In genomic region chr2:70010222-70011111, GRCh38 we compare ENCODE assay signal across 8 cellular contexts. TPM values are rescaled to one million over a fixed set of nuclear protein-coding genes. Genes with fewer than 3 reads are reported as not detected.
A peak's percentile ranks its signal among the peaks of the same experiment; 100 is the strongest.
DNase-seq lines count a peak whose midpoint lies in the region; ATAC-seq, FAIRE-seq and TF ChIP-seq lines count a peak whose summit lies in the region.

No MANE protein-coding gene starts in this region.

- peaks cover 2% of the 10 kb centered on the region for H3K36me3 Mint-ChIP-seq in chondrocyte (ENCODE audit: low read depth)

- peaks cover 6% of the 10 kb centered on the region for H3K4me1 Mint-ChIP-seq in chondrocyte (ENCODE audit: low read depth)

- H3K27me3 Mint-ChIP-seq in chondrocyte (ENCODE audit: low read depth) = no peaks in the 10 kb centered on the region

- H3K27me3 ChIP-seq in esophagus (ENCODE audit: control insufficient read depth in 1 of 2, insufficient read depth in 2 of 2, low read length in 2 of 2) (no peaks in the 10 kb centered on the region), small intestine (ENCODE audit: control insufficient read depth in 2 of 2, insufficient read depth in 2 of 2, low read length in 2 of 2) (no peaks in the 10 kb centered on the region)

- FAIRE-seq in small intestine (lab: Jason Lieb, UNC) = no peak
- no peak for FAIRE-seq in urothelium cell line (lab: Jason Lieb, UNC)

- H3K9me3 Mint-ChIP-seq in chondrocyte (ENCODE audit: low read depth) = no peaks in the 10 kb centered on the region

- H3K9me3 ChIP-seq in esophagus (ENCODE audit: control insufficient read depth in 2 of 2, insufficient read depth in 1 of 2, low read depth in 1 of 2, low read length in 1 of 2) (no peaks in the 10 kb centered on the region), small intestine (ENCODE audit: control insufficient read depth, low read depth) (no peaks in the 10 kb centered on the region)

- no peak overlapping the region for H3K27ac Mint-ChIP-seq in chondrocyte (ENCODE audit: unreplicated experiment)

- WGBS in esophagus, 2 donors = 58 to 71% methylated on average over 7 of the region's 7 CpGs
- WGBS in small intestine, 3 donors = 22 to 57% (median 39%) methylated on average over 7 of the region's 7 CpGs

- peak overlapping the region; percentile 33 to 73 for H3K27ac ChIP-seq in esophagus (ENCODE audit: low read depth in 2 of 2, low read length in 1 of 2)
- peak overlapping the region; percentile 94 to 96 for H3K27ac ChIP-seq in small intestine (ENCODE audit: low read depth in 1 of 2, low read length in 1 of 2)

- no peaks in the 10 kb centered on the region for H3K36me3 ChIP-seq in esophagus (ENCODE audit: control insufficient read depth in 2 of 2, insufficient read depth in 2 of 2, low read length in 1 of 2)
- H3K36me3 ChIP-seq in small intestine (ENCODE audit: control insufficient read depth in 2 of 2, insufficient read depth in 2 of 2, low read length in 2 of 2) = no peaks in the 10 kb centered on the region

- no peak overlapping the region for H3K4me3 Mint-ChIP-seq in chondrocyte (ENCODE audit: unreplicated experiment)

- no peak overlapping the region for H3K4me3 ChIP-seq in esophagus (ENCODE audit: low read depth in 1 of 2, low read length in 2 of 2)
- no peak overlapping the region for H3K4me3 ChIP-seq in small intestine (ENCODE audit: low read depth in 1 of 2, low read length in 2 of 2)

- H3K4me1 ChIP-seq in esophagus (ENCODE audit: control insufficient read depth in 2 of 2, insufficient read depth in 2 of 2, low read length in 1 of 2) (peaks cover 0 to 3% of the 10 kb centered on the region in 2 donors), small intestine (ENCODE audit: control insufficient read depth in 2 of 2, insufficient read depth in 1 of 2, low read depth in 1 of 2, low read length in 1 of 2) (peaks cover 0 to 3% of the 10 kb centered on the region in 2 donors)

- DNase-seq in NCI-H1417 (lab: John Stamatoyannopoulos, UW) (peak in 2 of 3 experiments; percentile 10), NCI-H1417 treated with DMSO at 0.1 percent for 48 hours (lab: John Stamatoyannopoulos, UW) (no peak), NOMO-1 treated with DMSO at 0.1 percent for 48 hours (lab: John Stamatoyannopoulos, UW; ENCODE audit: unreplicated experiment) (peak; percentile 70), small intestine (peak; percentile 100), urothelium cell line (ENCODE audit: low spot score) (no peak), chondrocyte (ENCODE audit: low spot score) (no peak)

- TF ChIP-seq CTCF in chondrocyte (IDR thresholded peaks at IDR 0.05) = no peak

- no peak for ATAC-seq in GM18909 (IDR thresholded peaks at IDR 0.05; ENCODE audit: poor library complexity, unreplicated experiment)

RNA-seq across cellular contexts. Expression of gene ASPRV1, which starts 49.0 kb away (rescaled TPM):
- under 1 TPM; 0.45 to 0.71 TPM for polyA plus RNA-seq in esophagus
- polyA plus RNA-seq in small intestine = 1 to 10 TPM; 1.5 to 3.5 (median 3.1) TPM
- 0.21 to 1.2 TPM (median 0.35 TPM) in 3 replicates for total RNA-seq in chondrocyte

Comparison
In these comparisons a context has a peak if more than half of its experiments do, and no peak if none do; other contexts are left out.
1. DNase-seq: peak in NCI-H1417 (2 of 3), NOMO-1 treated with DMSO at 0.1 percent for 48 hours (single experiment) and small intestine (single experiment); none in NCI-H1417 treated with DMSO at 0.1 percent for 48 hours (single experiment), urothelium cell line (single experiment) and chondrocyte (single experiment).